In the genomic region with DNA sequence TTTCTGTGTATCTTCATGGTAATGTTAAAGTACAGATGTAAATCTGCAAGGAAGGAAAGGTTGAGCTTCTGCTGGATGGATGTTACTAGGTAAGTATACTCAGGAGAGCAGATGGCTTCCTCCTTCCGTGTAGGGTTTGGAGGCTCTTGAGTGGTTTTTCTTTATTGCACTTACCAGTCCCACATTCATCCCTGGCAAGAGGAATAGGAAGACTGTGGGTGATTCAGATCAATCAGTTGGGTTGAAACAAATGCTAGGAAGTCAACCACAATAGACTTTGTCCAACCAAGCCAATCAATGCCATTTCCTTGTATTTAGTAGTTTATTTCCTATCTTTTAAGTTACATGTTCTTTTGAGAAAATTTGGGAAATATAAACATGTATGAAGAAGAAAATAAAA, we compare ENCODE assay signal across 29 cellular contexts. TPM values are rescaled to one million over a fixed set of nuclear protein-coding genes. Genes with fewer than 3 reads are reported as not detected.
"Had no signal": no experiment of that assay in that cellular context is flagged by ENCODE, and none has a peak within 500 bp of the region (broad histone marks: within the 10 kb centered on the region; RNA-seq: fewer than 3 reads in every experiment).

No MANE protein-coding gene starts in this region.

- H3K36me3 Mint-ChIP-seq: natural killer cell had no signal

- ATAC-seq: lower lobe of right lung; natural killer cell; pancreas; right cardiac atrium; sciatic nerve; stimulated activated naive B cell treated with anti-CD40 and anti-IgM and Interleukin-4, amounts not matched to agents 10 μg/mL and 1 μg/mL and 100 μg/mL, for 72 hours; stimulated activated naive CD8-positive, alpha-beta T cell treated with anti-CD3 and anti-CD28 coated beads, Interleukin-15, Interleukin-2, amounts not matched to agents 100 U/mL and 50 U/mL, for 24 hours had no signal

- H3K9me3 Mint-ChIP-seq: naive B cell; natural killer cell; nephron progenitor cell; stimulated activated naive B cell treated with anti-CD40 and anti-IgM and Interleukin-4, amounts not matched to agents 10 μg/mL and 1 μg/mL and 100 μg/mL, for 72 hours had no signal

- H3K4me2 ChIP-seq: hepatocyte had no signal

- H3K4me3 ChIP-seq: heart left ventricle, hepatocyte, lower lobe of right lung, pancreas, prostate gland, skin epidermis, stomach, testis, thyroid gland, transverse colon, upper lobe of left lung, vagina had no signal

- H3K4me1 Mint-ChIP-seq: natural killer cell had no signal

- DNase-seq: heart left ventricle; kidney glomerular epithelial cell; left ventricle myocardium superior; lower lobe of right lung; mammary epithelial cell; mesenchymal stem cell; naive B cell; natural killer cell; nephron progenitor cell; pancreas; posterior cingulate gyrus; retina; right cardiac atrium; stimulated activated CD4-positive, alpha-beta T cell treated with anti-CD3 and anti-CD28 coated beads, Interleukin-12 subunit alpha, Interleukin-12 subunit beta, amount 100 ng/mL, for 4 hours; stimulated activated CD4-positive, alpha-beta T cell treated with anti-CD3 and anti-CD28 coated beads, Interleukin-15, amount 100 ng/mL, for 24 hours; stimulated activated CD4-positive, alpha-beta T cell treated with anti-CD3 and anti-CD28 coated beads, Interleukin-2, amount 100 ng/mL, for 24 hours; stimulated activated CD4-positive, alpha-beta T cell treated with anti-CD3 and anti-CD28 coated beads, Interleukin-4, amount 100 ng/mL, for 1 hour; stimulated activated naive B cell treated with anti-CD40 and anti-IgM and Interleukin-4, amounts not matched to agents 10 μg/mL and 1 μg/mL and 100 μg/mL, for 72 hours; stimulated activated naive CD8-positive, alpha-beta T cell treated with anti-CD3 and anti-CD28 coated beads, Interleukin-15, Interleukin-2, amounts not matched to agents 100 U/mL and 50 U/mL, for 24 hours; stomach; testis; thyroid gland; transverse colon; upper lobe of left lung had no signal

- H3K9me3 ChIP-seq: heart left ventricle, lower lobe of right lung, pancreas, prostate gland, stomach, testis, thyroid gland, transverse colon, upper lobe of left lung, vagina had no signal

- H3K27me3 ChIP-seq: heart left ventricle, hepatocyte, pancreas, stomach, testis, thyroid gland, transverse colon, upper lobe of left lung, vagina had no signal

- H3K27ac Mint-ChIP-seq: natural killer cell; nephron progenitor cell; stimulated activated naive B cell treated with anti-CD40 and anti-IgM and Interleukin-4, amounts not matched to agents 10 μg/mL and 1 μg/mL and 100 μg/mL, for 72 hours had no signal

- H3K36me3 ChIP-seq: lower lobe of right lung, prostate gland, thyroid gland had no signal

- H3K4me1 ChIP-seq: lower lobe of right lung, prostate gland had no signal

- H3K27ac ChIP-seq: hepatocyte, lower lobe of right lung, pancreas, prostate gland, skin epidermis, stomach, testis, thyroid gland, transverse colon, vagina had no signal

- H2AFZ ChIP-seq: hepatocyte had no signal

- H3K4me3 Mint-ChIP-seq: naive B cell; natural killer cell; nephron progenitor cell; stimulated activated naive B cell treated with anti-CD40 and anti-IgM and Interleukin-4, amounts not matched to agents 10 μg/mL and 1 μg/mL and 100 μg/mL, for 72 hours had no signal

RNA-seq across cellular contexts. Expression of a gene that starts 26.6 kb away (rescaled TPM):
- total RNA-seq: natural killer cell had no signal
